8 cellular contexts compared by ENCODE assay signal in genomic region chr7:128266891-128267839, GRCh38.
A peak's percentile ranks its signal among the peaks of the same experiment; 100 is the strongest.
DNase-seq lines count a peak whose midpoint lies in the region; ATAC-seq and TF ChIP-seq lines count a peak whose summit lies in the region.

No MANE protein-coding gene starts in this region.

- H3K27me3 ChIP-seq in RWPE2 (ENCODE audit: insufficient read depth, poor library complexity, severe bottlenecking) = no peaks in the 10 kb centered on the region
- H3K27me3 ChIP-seq in neuron (ENCODE audit: insufficient read depth, low read length) = no peaks in the 10 kb centered on the region

- H3K9me3 ChIP-seq in HEK293 (ENCODE audit: control insufficient read depth, insufficient read depth, low read depth, low read length) (no peaks in the 10 kb centered on the region), RWPE2 (ENCODE audit: severe bottlenecking) (no peaks in the 10 kb centered on the region), neuron (ENCODE audit: low read length) (no peaks in the 10 kb centered on the region)

- peak overlapping the region; percentile 73 for H2AFZ ChIP-seq in neuron (ENCODE audit: low read depth, low read length)

- CTCF ChIA-PET in HEK293 (lab: Yijun Ruan, JAX) = interaction anchor here (0.7 to 1.3 kb wide), 2 partner anchors 14 to 80 kb away, joined by 4 read pairs; no protein-coding TSS in a partner anchor

- DNase-seq in RWPE2 (ENCODE audit: low spot score) = no peak
- DNase-seq in fibroblast of the conjunctiva (ENCODE audit: low read depth) = peak; percentile 77
- no peak for DNase-seq in stimulated activated naive CD4-positive, alpha-beta T cell (lab: John Stamatoyannopoulos, UW)
- no peak for DNase-seq in RPMI8226
- DNase-seq in stimulated activated CD8-positive, alpha-beta memory T cell treated with anti-CD3 and anti-CD28 coated beads, Interleukin-4, amount 100 ng/mL, for 48 hours = no peak

- no peaks in the 10 kb centered on the region for H3K36me3 ChIP-seq in HEK293 (ENCODE audit: control insufficient read depth in 2 of 2, insufficient read depth in 1 of 2, low read length in 2 of 2)
- H3K36me3 ChIP-seq in RWPE2 (ENCODE audit: low read depth) = no peaks in the 10 kb centered on the region
- no peaks in the 10 kb centered on the region for H3K36me3 ChIP-seq in neuron (ENCODE audit: insufficient read depth, low read length)

- H3K4me1 ChIP-seq in HEK293 (ENCODE audit: control insufficient read depth, insufficient read depth, low read length) = no peaks in the 10 kb centered on the region
- peaks cover 12% of the 10 kb centered on the region for H3K4me1 ChIP-seq in RWPE2 (ENCODE audit: insufficient read depth, poor library complexity, severe bottlenecking)
- H3K4me1 ChIP-seq in neuron (ENCODE audit: insufficient read depth, low read length) = peaks cover 27% of the 10 kb centered on the region

- ATAC-seq in RWPE2 (ENCODE audit: low read depth) (peak; percentile 77), HG03135 (IDR thresholded peaks at IDR 0.05; ENCODE audit: unreplicated experiment) (no peak)

- TF ChIP-seq CTCF in HEK293 (tag by site-specific recombination; IDR thresholded peaks at IDR 0.05) = peak; percentile 17; the same call in 1 of the 2 replicates
- TF ChIP-seq CTCF in RWPE2 (IDR thresholded peaks at IDR 0.05; ENCODE audit: poor library complexity, severe bottlenecking) = no peak

- H3K27ac ChIP-seq in HEK293 (ENCODE audit: extremely low read depth, low read depth, low read length) = no peak overlapping the region
- H3K27ac ChIP-seq in RWPE2 (ENCODE audit: poor library complexity, severe bottlenecking) = peak overlapping the region; percentile 41

- POLR2A ChIA-PET in HEK293 (lab: Yijun Ruan, JAX) = interaction anchor here (0.6 kb wide), 1 partner anchor 1853 kb away, joined by 4 read pairs; no protein-coding TSS in a partner anchor

- H3K4me3 ChIP-seq in HEK293 (ENCODE audit: low read depth, low read length) = no peak overlapping the region
- H3K4me3 ChIP-seq in RWPE2 (ENCODE audit: severe bottlenecking) = no peak overlapping the region
- H3K4me3 ChIP-seq in neuron (ENCODE audit: low read length) = peak overlapping the region; percentile 38

TF ChIP-seq in HEK293, 187 proteins besides CTCF, POLR2A, EP300 and RAD21 (continues in another document):
- no peak for TF ChIP-seq ZNF155 (tag by site-specific recombination; IDR thresholded peaks at IDR 0.05)
- TF ChIP-seq ZBTB1 (tag by site-specific recombination; IDR thresholded peaks at IDR 0.05) = no peak
- no peak for TF ChIP-seq YY1 (tag by site-specific recombination; IDR thresholded peaks at IDR 0.05)
- TF ChIP-seq ZFP69B (tag by site-specific recombination; IDR thresholded peaks at IDR 0.05) = peak; percentile 55; the same call in 1 of the 2 replicates
- TF ChIP-seq MYNN (tag by site-specific recombination; IDR thresholded peaks at IDR 0.05; ENCODE audit: borderline replicate concordance) = peak; percentile 78
- no peak for TF ChIP-seq SETDB1 (IDR thresholded peaks at IDR 0.05; ENCODE audit: insufficient read length, low read length)
- peak; percentile 72 for TF ChIP-seq SCRT2 (tag by site-specific recombination; IDR thresholded peaks at IDR 0.05)
- TF ChIP-seq SCRT1 (tag by site-specific recombination; IDR thresholded peaks at IDR 0.05; ENCODE audit: borderline replicate concordance) = peak; percentile 57; the same call in 1 of the 2 replicates
- TF ChIP-seq ZNF24 (tag by site-specific recombination; IDR thresholded peaks at IDR 0.05) = peak; percentile 25; the same call in 1 of the 2 replicates
- TF ChIP-seq PATZ1 (tag by site-specific recombination; IDR thresholded peaks at IDR 0.05) = peak; percentile 72
- TF ChIP-seq ZBTB6 (tag by site-specific recombination; IDR thresholded peaks at IDR 0.05) = no peak
- TF ChIP-seq ZNF514 (tag by site-specific recombination; IDR thresholded peaks at IDR 0.05) = no peak
- TF ChIP-seq ZNF449 (tag by site-specific recombination; IDR thresholded peaks at IDR 0.05) = peak; percentile 33; the same call in 1 of the 2 replicates
- peak; percentile 43; the same call in 1 of the 2 replicates for TF ChIP-seq ZNF610 (tag by site-specific recombination; IDR thresholded peaks at IDR 0.05; ENCODE audit: borderline replicate concordance)
- TF ChIP-seq ZBTB8A (tag by site-specific recombination; IDR thresholded peaks at IDR 0.05) = peak; percentile 32; the same call in 1 of the 2 replicates
- TF ChIP-seq ZNF626 (tag by site-specific recombination; IDR thresholded peaks at IDR 0.05) = no peak
- peak; percentile 66; the same call in 1 of the 2 replicates for TF ChIP-seq ZEB2 (tag by site-specific recombination; IDR thresholded peaks at IDR 0.05)
- TF ChIP-seq ZSCAN30 (tag by site-specific recombination; IDR thresholded peaks at IDR 0.05) = no peak
- peak; percentile 49; the same call in 1 of the 2 replicates for TF ChIP-seq ZBTB20 (tag by site-specific recombination; IDR thresholded peaks at IDR 0.05)
- TF ChIP-seq ZNF398 (tag by site-specific recombination; IDR thresholded peaks at IDR 0.05) = peak; percentile 96
- no peak for TF ChIP-seq TRIM28 (IDR thresholded peaks at IDR 0.05; ENCODE audit: borderline replicate concordance, low read length)
- no peak for TF ChIP-seq ZNF280C (tag by site-specific recombination; IDR thresholded peaks at IDR 0.05)
- no peak for TF ChIP-seq ZNF777 (tag by site-specific recombination; IDR thresholded peaks at IDR 0.05; ENCODE audit: borderline replicate concordance)
- TF ChIP-seq ZNF10 (tag by site-specific recombination; IDR thresholded peaks at IDR 0.05) = no peak
